Comparison of ENCODE assay signal across 8 cellular contexts in genomic region chr22:23750744-23751440, GRCh38. TPM values are rescaled to one million over a fixed set of nuclear protein-coding genes. Genes with fewer than 3 reads are reported as not detected.
A peak's percentile ranks its signal among the peaks of the same experiment; 100 is the strongest.
DNase-seq lines count a peak whose midpoint lies in the region; ATAC-seq and TF ChIP-seq lines count a peak whose summit lies in the region.

Gene ZNF70, minus strand, starts transcription at chr22:23751112. Its CDS starts 5,972 bp downstream, at chr22:23745140.

- TF ChIP-seq RAD21 in Ishikawa (IDR thresholded peaks at IDR 0.05; ENCODE audit: low read depth), result no peak

- H3K27ac Mint-ChIP-seq in activated T-helper 17 cell treated with anti-CD3 and anti-CD28 coated beads, Interleukin-2, amount 50 U/mL, for 72 hours, result peak within 1 kb of the TSS; percentile 80
- H3K27ac Mint-ChIP-seq in nephron progenitor cell, result no peak within 1 kb of the TSS
- H3K27ac Mint-ChIP-seq in stimulated activated naive CD8-positive, alpha-beta T cell treated with anti-CD3 and anti-CD28 coated beads, Interleukin-15, Interleukin-2, amounts not matched to agents 100 ng/mL and 50 ng/mL, for 24 hours, result peak within 1 kb of the TSS; percentile 80

- H3K27me3 Mint-ChIP-seq in activated T-helper 17 cell treated with anti-CD3 and anti-CD28 coated beads, Interleukin-2, amount 50 U/mL, for 72 hours, result no peaks in the 10 kb centered on the region
- peaks cover 6% of the 10 kb centered on the region for H3K27me3 Mint-ChIP-seq in nephron progenitor cell (ENCODE audit: low read depth, poor library complexity)
- H3K27me3 Mint-ChIP-seq in stimulated activated naive CD8-positive, alpha-beta T cell treated with anti-CD3 and anti-CD28 coated beads, Interleukin-15, Interleukin-2, amounts not matched to agents 100 ng/mL and 50 ng/mL, for 24 hours, result no peaks in the 10 kb centered on the region

- H3K36me3 Mint-ChIP-seq in activated T-helper 17 cell treated with anti-CD3 and anti-CD28 coated beads, Interleukin-2, amount 50 U/mL, for 72 hours (ENCODE audit: low read depth), result no peaks in the 10 kb centered on the region
- peaks cover 17% of the 10 kb centered on the region for H3K36me3 Mint-ChIP-seq in nephron progenitor cell (ENCODE audit: low read depth)
- peaks cover 3% of the 10 kb centered on the region for H3K36me3 Mint-ChIP-seq in stimulated activated naive CD8-positive, alpha-beta T cell treated with anti-CD3 and anti-CD28 coated beads, Interleukin-15, Interleukin-2, amounts not matched to agents 100 ng/mL and 50 ng/mL, for 24 hours (ENCODE audit: low read depth)

- DNase-seq in COLO829 (ENCODE audit: low spot score) (peak; percentile 84), RKO (ENCODE audit: low spot score) (peak; percentile 86), fibroblast of pulmonary artery (ENCODE audit: low read depth) (peak; percentile 72), nephron progenitor cell (peak; percentile 89)

- peak within 1 kb of the TSS; percentile 89 for H3K4me3 Mint-ChIP-seq in activated T-helper 17 cell treated with anti-CD3 and anti-CD28 coated beads, Interleukin-2, amount 50 U/mL, for 72 hours
- H3K4me3 Mint-ChIP-seq in nephron progenitor cell, result peak within 1 kb of the TSS; percentile 89
- H3K4me3 Mint-ChIP-seq in stimulated activated naive CD8-positive, alpha-beta T cell treated with anti-CD3 and anti-CD28 coated beads, Interleukin-15, Interleukin-2, amounts not matched to agents 100 ng/mL and 50 ng/mL, for 24 hours, result peak within 1 kb of the TSS; percentile 85

- peaks cover 12% of the 10 kb centered on the region for H3K4me1 Mint-ChIP-seq in activated T-helper 17 cell treated with anti-CD3 and anti-CD28 coated beads, Interleukin-2, amount 50 U/mL, for 72 hours
- peaks cover 41% of the 10 kb centered on the region for H3K4me1 Mint-ChIP-seq in nephron progenitor cell
- peaks cover 29% of the 10 kb centered on the region for H3K4me1 Mint-ChIP-seq in stimulated activated naive CD8-positive, alpha-beta T cell treated with anti-CD3 and anti-CD28 coated beads, Interleukin-15, Interleukin-2, amounts not matched to agents 100 ng/mL and 50 ng/mL, for 24 hours (ENCODE audit: low read depth)

- peak; percentile 57 for ATAC-seq in GM21360 (IDR thresholded peaks at IDR 0.05; ENCODE audit: unreplicated experiment)
- peak; percentile 99 for ATAC-seq in activated T-helper 17 cell treated with anti-CD3 and anti-CD28 coated beads, Interleukin-2, amount 50 U/mL, for 72 hours (replicated peaks)

- no peak for TF ChIP-seq EP300 in Ishikawa (IDR thresholded peaks at IDR 0.05; ENCODE audit: borderline replicate concordance)

- TF ChIP-seq CTCF in fibroblast of pulmonary artery (IDR thresholded peaks at IDR 0.05; ENCODE audit: low read length, missing control alignments) (no peak), nephron progenitor cell (IDR thresholded peaks at IDR 0.05) (no peak)

- H3K9me3 Mint-ChIP-seq in activated T-helper 17 cell treated with anti-CD3 and anti-CD28 coated beads, Interleukin-2, amount 50 U/mL, for 72 hours, result no peaks in the 10 kb centered on the region
- no peaks in the 10 kb centered on the region for H3K9me3 Mint-ChIP-seq in nephron progenitor cell
- no peaks in the 10 kb centered on the region for H3K9me3 Mint-ChIP-seq in stimulated activated naive CD8-positive, alpha-beta T cell treated with anti-CD3 and anti-CD28 coated beads, Interleukin-15, Interleukin-2, amounts not matched to agents 100 ng/mL and 50 ng/mL, for 24 hours

- H3K4me3 ChIP-seq in fibroblast of pulmonary artery (replicated peaks; ENCODE audit: low read depth, low read length), result peak within 1 kb of the TSS; percentile 83

TF ChIP-seq in Ishikawa, 13 proteins besides CTCF, POLR2A, EP300 and RAD21:
- 0 out of 2 replicates have a peak, but pooled peaks have one; percentile 19 for TF ChIP-seq NFIC (IDR thresholded peaks at IDR 0.05)
- TF ChIP-seq YY1 (IDR thresholded peaks at IDR 0.05; ENCODE audit: low read depth), result no peak
- TF ChIP-seq, protein P1, sequence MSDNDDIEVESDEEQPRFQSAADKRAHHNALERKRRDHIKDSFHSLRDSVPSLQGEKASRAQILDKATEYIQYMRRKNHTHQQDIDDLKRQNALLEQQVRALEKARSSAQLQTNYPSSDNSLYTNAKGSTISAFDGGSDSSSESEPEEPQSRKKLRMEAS (IDR thresholded peaks at IDR 0.05), result peak; percentile 39; the same call in 1 of the 2 replicates
- TF ChIP-seq, protein P2, sequence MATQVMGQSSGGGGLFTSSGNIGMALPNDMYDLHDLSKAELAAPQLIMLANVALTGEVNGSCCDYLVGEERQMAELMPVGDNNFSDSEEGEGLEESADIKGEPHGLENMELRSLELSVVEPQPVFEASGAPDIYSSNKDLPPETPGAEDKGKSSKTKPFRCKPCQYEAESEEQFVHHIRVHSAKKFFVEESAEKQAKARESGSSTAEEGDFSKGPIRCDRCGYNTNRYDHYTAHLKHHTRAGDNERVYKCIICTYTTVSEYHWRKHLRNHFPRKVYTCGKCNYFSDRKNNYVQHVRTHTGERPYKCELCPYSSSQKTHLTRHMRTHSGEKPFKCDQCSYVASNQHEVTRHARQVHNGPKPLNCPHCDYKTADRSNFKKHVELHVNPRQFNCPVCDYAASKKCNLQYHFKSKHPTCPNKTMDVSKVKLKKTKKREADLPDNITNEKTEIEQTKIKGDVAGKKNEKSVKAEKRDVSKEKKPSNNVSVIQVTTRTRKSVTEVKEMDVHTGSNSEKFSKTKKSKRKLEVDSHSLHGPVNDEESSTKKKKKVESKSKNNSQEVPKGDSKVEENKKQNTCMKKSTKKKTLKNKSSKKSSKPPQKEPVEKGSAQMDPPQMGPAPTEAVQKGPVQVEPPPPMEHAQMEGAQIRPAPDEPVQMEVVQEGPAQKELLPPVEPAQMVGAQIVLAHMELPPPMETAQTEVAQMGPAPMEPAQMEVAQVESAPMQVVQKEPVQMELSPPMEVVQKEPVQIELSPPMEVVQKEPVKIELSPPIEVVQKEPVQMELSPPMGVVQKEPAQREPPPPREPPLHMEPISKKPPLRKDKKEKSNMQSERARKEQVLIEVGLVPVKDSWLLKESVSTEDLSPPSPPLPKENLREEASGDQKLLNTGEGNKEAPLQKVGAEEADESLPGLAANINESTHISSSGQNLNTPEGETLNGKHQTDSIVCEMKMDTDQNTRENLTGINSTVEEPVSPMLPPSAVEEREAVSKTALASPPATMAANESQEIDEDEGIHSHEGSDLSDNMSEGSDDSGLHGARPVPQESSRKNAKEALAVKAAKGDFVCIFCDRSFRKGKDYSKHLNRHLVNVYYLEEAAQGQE (IDR thresholded peaks at IDR 0.05; ENCODE audit: low read depth), result no peak
- TF ChIP-seq TAF1 (IDR thresholded peaks at IDR 0.05; ENCODE audit: low read depth), result no peak; the same call in none of the 2 replicates
- TF ChIP-seq ZBTB7A (IDR thresholded peaks at IDR 0.05; ENCODE audit: low read depth), result peak; percentile 49; the same call in 1 of the 2 replicates
- peak; percentile 13; the same call in 1 of the 2 replicates for TF ChIP-seq TCF12 (IDR thresholded peaks at IDR 0.05; ENCODE audit: low read depth)
- no peak for TF ChIP-seq TEAD4 (IDR thresholded peaks at IDR 0.05)
- TF ChIP-seq CREB1 (IDR thresholded peaks at IDR 0.05; ENCODE audit: low read depth), result no peak
- TF ChIP-seq USF1 (IDR thresholded peaks at IDR 0.05), result no peak
- TF ChIP-seq FOXM1 (IDR thresholded peaks at IDR 0.05; ENCODE audit: borderline replicate concordance, low read depth), result no peak
- TF ChIP-seq EGR1 (IDR thresholded peaks at IDR 0.05), result no peak
- no peak for TF ChIP-seq CEBPB (IDR thresholded peaks at IDR 0.05)

RNA-seq across cellular contexts. Expression of gene ZNF70, which starts in this region (rescaled TPM):
- total RNA-seq in activated T-helper 17 cell treated with anti-CD3 and anti-CD28 coated beads, Interleukin-2, amount 50 U/mL, for 72 hours, result 1 to 10 TPM in 1 of 2 donors, under 1 TPM in 1; 0.82 to 1.1 TPM

Comparison
In these comparisons a context has a peak if more than half of its experiments do, and no peak if none do; other contexts are left out.
1. Peak in every context shown above with its lines: DNase-seq, ATAC-seq and H3K4me3 ChIP-seq.